In the genomic region with DNA sequence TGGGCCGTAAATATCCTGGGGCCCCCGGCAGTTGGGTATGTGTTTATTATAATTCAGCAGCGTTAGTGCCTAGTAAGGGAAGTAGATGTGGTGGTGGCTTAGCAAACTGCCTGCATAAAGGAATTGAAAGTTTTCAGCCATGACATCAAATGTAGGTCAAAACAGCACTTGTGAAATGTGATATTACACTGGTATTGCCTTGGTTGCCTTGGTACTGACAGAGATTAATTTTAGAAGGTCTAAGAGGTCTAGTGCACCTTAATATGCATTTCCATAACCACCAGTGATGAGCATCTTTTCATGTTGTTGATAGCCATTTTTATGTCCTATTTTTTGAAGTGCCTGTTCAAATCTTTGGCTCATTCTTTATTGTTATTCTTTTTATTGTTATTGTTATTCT, we compare ENCODE assay signal across 28 cellular contexts. TPM values are rescaled to one million over a fixed set of nuclear protein-coding genes. Genes with fewer than 3 reads are reported as not detected.
"Had no signal": no experiment of that assay in that cellular context is flagged by ENCODE, and none has a peak within 500 bp of the region (broad histone marks: within the 10 kb centered on the region; RNA-seq: fewer than 3 reads in every experiment).

No MANE protein-coding gene starts in this region.

- H3K4me3 Mint-ChIP-seq: naive thymus-derived CD8-positive, alpha-beta T cell; nephron progenitor cell; neural progenitor cell; stimulated activated memory B cell treated with anti-CD40 and anti-IgM and Interleukin-4, amounts not matched to agents 10 μg/mL and 1 μg/mL and 100 μg/mL, for 72 hours had no signal

- H3K27ac ChIP-seq: hepatocyte, lower lobe of right lung, neural progenitor cell, neutrophil, parathyroid adenoma, psoas muscle, right lobe of liver, suprapubic skin, thoracic aorta, tibial artery, upper lobe of right lung had no signal

- H2AFZ ChIP-seq: hepatocyte, neural progenitor cell, parathyroid adenoma had no signal

- H3K9me3 Mint-ChIP-seq: nephron progenitor cell, neural progenitor cell had no signal

- H3K36me3 ChIP-seq: lower lobe of right lung, neural progenitor cell, neutrophil, right lobe of liver, stomach, suprapubic skin, thoracic aorta, tibial artery, upper lobe of right lung had no signal

- DNase-seq: islet precursor cell; lower lobe of right lung; mammary epithelial cell; mesenchymal stem cell; naive thymus-derived CD8-positive, alpha-beta T cell; nephron progenitor cell; occipital lobe; psoas muscle; right lobe of liver; stimulated activated CD4-positive, alpha-beta T cell treated with anti-CD3 and anti-CD28 coated beads, Interleukin-1b, Interleukin-23, amount 100 ng/mL, for 48 hours; stimulated activated CD4-positive, alpha-beta T cell treated with anti-CD3 and anti-CD28 coated beads, Interleukin-2, amount 100 ng/mL, for 48 hours; stimulated activated CD4-positive, alpha-beta T cell treated with anti-CD3 and anti-CD28 coated beads, Interleukin-4, amount 100 ng/mL, for 4 hours; stimulated activated CD8-positive, alpha-beta memory T cell treated with anti-CD3 and anti-CD28 coated beads, Interleukin-4, amount 100 ng/mL, for 48 hours; stimulated activated naive CD4-positive, alpha-beta T cell treated with Interleukin-2 at 50 U/mL for 16 hours; stomach; tibial artery; trophoblast cell; upper lobe of right lung had no signal

- ATAC-seq: lower lobe of right lung; naive thymus-derived CD8-positive, alpha-beta T cell; psoas muscle; right lobe of liver; stimulated activated memory B cell treated with anti-CD40 and anti-IgM and Interleukin-4, amounts not matched to agents 10 μg/mL and 1 μg/mL and 100 μg/mL, for 72 hours; upper lobe of right lung had no signal

- H3K27me3 ChIP-seq: hepatocyte, neural progenitor cell, neutrophil, right lobe of liver, stomach, suprapubic skin, tibial artery, upper lobe of right lung had no signal

- H3K4me1 Mint-ChIP-seq: naive thymus-derived CD8-positive, alpha-beta T cell; nephron progenitor cell; neural progenitor cell; stimulated activated memory B cell treated with anti-CD40 and anti-IgM and Interleukin-4, amounts not matched to agents 10 μg/mL and 1 μg/mL and 100 μg/mL, for 72 hours had no signal

- H3K9ac ChIP-seq: neural progenitor cell, parathyroid adenoma had no signal

- H3K27ac Mint-ChIP-seq: naive thymus-derived CD8-positive, alpha-beta T cell; neural progenitor cell; stimulated activated memory B cell treated with anti-CD40 and anti-IgM and Interleukin-4, amounts not matched to agents 10 μg/mL and 1 μg/mL and 100 μg/mL, for 72 hours had no signal

- H3K36me3 Mint-ChIP-seq: neural progenitor cell; stimulated activated memory B cell treated with anti-CD40 and anti-IgM and Interleukin-4, amounts not matched to agents 10 μg/mL and 1 μg/mL and 100 μg/mL, for 72 hours had no signal

- H3K79me2 ChIP-seq: hepatocyte, parathyroid adenoma had no signal

- H3K4me2 ChIP-seq: hepatocyte, neural progenitor cell, smooth muscle cell had no signal

- H3K4me3 ChIP-seq: hepatocyte, lower lobe of right lung, neural progenitor cell, psoas muscle, right lobe of liver, smooth muscle cell, stomach, suprapubic skin, thoracic aorta, tibial artery, upper lobe of right lung had no signal

- H3K27me3 Mint-ChIP-seq: stimulated activated memory B cell treated with anti-CD40 and anti-IgM and Interleukin-4, amounts not matched to agents 10 μg/mL and 1 μg/mL and 100 μg/mL, for 72 hours had no signal

- H3K9me3 ChIP-seq: lower lobe of right lung, neutrophil, psoas muscle, right lobe of liver, stomach, suprapubic skin, thoracic aorta, upper lobe of right lung had no signal

- H3K4me1 ChIP-seq: lower lobe of right lung, neural progenitor cell, parathyroid adenoma, psoas muscle, right lobe of liver, suprapubic skin, tibial artery, upper lobe of right lung had no signal

RNA-seq across cellular contexts. Expression of a gene that starts 50.1 kb away (rescaled TPM):
- total RNA-seq: hepatocyte; liver; mammary epithelial cell; naive thymus-derived CD8-positive, alpha-beta T cell; osteocyte; psoas muscle; right lobe of liver; smooth muscle cell had no signal
